22 cellular contexts compared by ENCODE assay signal in genomic region chr15:67670647-67671305, GRCh38.
"Had no signal": no experiment of that assay in that cellular context is flagged by ENCODE, and none has a peak within 500 bp of the region (broad histone marks: within the 10 kb centered on the region; RNA-seq: fewer than 3 reads in every experiment).

No MANE protein-coding gene starts in this region.

- H3K4me3 ChIP-seq: colonic mucosa, gastroesophageal sphincter, left lung, lung, neural progenitor cell, ovary, right atrium auricular region had no signal

- H3K36me3 ChIP-seq: colonic mucosa, left lung, ovary, right atrium auricular region had no signal

- H3K4me2 ChIP-seq: neural progenitor cell had no signal

- H3K4me1 ChIP-seq: colonic mucosa, gastroesophageal sphincter, left lung, right atrium auricular region had no signal

- H3K9ac ChIP-seq: neural progenitor cell had no signal

- H3K27ac ChIP-seq: colonic mucosa, gastroesophageal sphincter, left lung, neural progenitor cell, ovary, right atrium auricular region had no signal

- ATAC-seq: esophagus mucosa; gastroesophageal sphincter; left lung; natural killer cell treated with Interleukin-12 subunit alpha and Interleukin-12 subunit beta and Interleukin-15 and Interleukin-18, amount 100 ng/mL, for 72 hours had no signal

- FAIRE-seq: small intestine had no signal

- H2AFZ ChIP-seq: neural progenitor cell had no signal

- H3K9me3 ChIP-seq: colonic mucosa, gastroesophageal sphincter, left lung, ovary, right atrium auricular region had no signal

- DNase-seq: cerebellar nuclear complex; colonic mucosa; effector CD4-positive, alpha-beta T cell; endodermal cell; foreskin fibroblast; glutamatergic neuron; islet precursor cell; left lung; mesenchymal stem cell; midbrain; nucleus accumbens; ovary; small intestine; stimulated activated CD4-positive, alpha-beta T cell treated with anti-CD3 and anti-CD28 coated beads, Interleukin-12 subunit alpha, Interleukin-12 subunit beta, amount 100 ng/mL, for 4 hours; stimulated activated naive CD4-positive, alpha-beta T cell treated with Interleukin-2 at 50 U/mL for 16 hours; trophoblast cell had no signal

- H3K27me3 ChIP-seq: colonic mucosa, gastroesophageal sphincter, left lung, neural progenitor cell, ovary, right atrium auricular region had no signal
